ENCODE assay signal across 8 cellular contexts in genomic region chr13:27953671-27954405, GRCh38. TPM values are rescaled to one million over a fixed set of nuclear protein-coding genes. Genes with fewer than 3 reads are reported as not detected.
DNase-seq lines count a peak whose midpoint lies in the region; ATAC-seq and TF ChIP-seq lines count a peak whose summit lies in the region.

No MANE protein-coding gene starts in this region.

- intact Hi-C loops in thyroid gland (cut with DNase I) = no loop called here

- ATAC-seq in HG03520 (IDR thresholded peaks at IDR 0.05; ENCODE audit: unreplicated experiment) (peak; percentile 72), foreskin keratinocyte (peak; percentile 95)
- peak; percentile 96 for ATAC-seq in activated T-helper 17 cell treated with anti-CD3 and anti-CD28 coated beads, Interleukin-2, amount 50 U/mL, for 72 hours (replicated peaks)

- peak; percentile 73 for TF ChIP-seq CTCF in OCI-LY1 (IDR thresholded peaks at IDR 0.05; ENCODE audit: low read length)
- TF ChIP-seq CTCF in foreskin keratinocyte (conservative IDR thresholded peaks at IDR 0.05) = peak; percentile 89
- TF ChIP-seq CTCF in neutrophil (IDR thresholded peaks at IDR 0.05) = no peak
- TF ChIP-seq CTCF in thyroid gland (IDR thresholded peaks at IDR 0.05) = peak; percentile 30 to 88 (median 72)

- H4K20me1 ChIP-seq in OCI-LY1 (ENCODE audit: insufficient read depth, low read length) = no peaks in the 10 kb centered on the region

- peaks cover 7% of the 10 kb centered on the region for H3K4me1 ChIP-seq in OCI-LY1 (ENCODE audit: insufficient read depth, low read length, severe bottlenecking)
- H3K4me1 ChIP-seq in foreskin keratinocyte = no peaks in the 10 kb centered on the region
- peaks cover 9 to 16% of the 10 kb centered on the region in 2 experiments for H3K4me1 ChIP-seq in neutrophil (ENCODE audit: control insufficient read depth in 1 of 2, insufficient read depth in 1 of 2, low read depth in 1 of 2, low read length in 1 of 2)
- peaks cover 11 to 15% of the 10 kb centered on the region in 2 donors for H3K4me1 ChIP-seq in thyroid gland

- DNase-seq in CD1c-positive myeloid dendritic cell (ENCODE audit: extremely low spot score) = peak; percentile 84
- peak; percentile 65 for DNase-seq in GM19240 (ENCODE audit: insufficient read length, low spot score)
- DNase-seq in foreskin keratinocyte = peak; percentile 33 to 61
- DNase-seq in thyroid gland = peak; percentile 66 to 67

- no peaks in the 10 kb centered on the region for H3K9me3 ChIP-seq in OCI-LY1 (ENCODE audit: low read length)
- no peaks in the 10 kb centered on the region for H3K9me3 ChIP-seq in neutrophil
- no peaks in the 10 kb centered on the region for H3K9me3 ChIP-seq in thyroid gland

- peak overlapping the region; percentile 55 for H3K4me3 ChIP-seq in OCI-LY1 (ENCODE audit: low read depth, low read length, poor library complexity, severe bottlenecking)
- H3K4me3 ChIP-seq in neutrophil (ENCODE audit: low read depth in 1 of 2, low read length in 1 of 2) = peak overlapping the region; percentile 8 to 49
- peak overlapping the region in 1 of 3 donors; percentile 21 for H3K4me3 ChIP-seq in thyroid gland (replicated peaks in 1 of 3)

- no peak for TF ChIP-seq POLR2A in thyroid gland (IDR thresholded peaks at IDR 0.05)

- 0 out of 2 replicates have a peak overlapping the region, but pooled peaks have one; percentile 50 for H2AFZ ChIP-seq in OCI-LY1 (ENCODE audit: low read length)

- H3K9me3 Mint-ChIP-seq in activated T-helper 17 cell treated with anti-CD3 and anti-CD28 coated beads, Interleukin-2, amount 50 U/mL, for 72 hours = no peaks in the 10 kb centered on the region

- H3K36me3 Mint-ChIP-seq in activated T-helper 17 cell treated with anti-CD3 and anti-CD28 coated beads, Interleukin-2, amount 50 U/mL, for 72 hours (ENCODE audit: low read depth) = no peaks in the 10 kb centered on the region

- H3K79me2 ChIP-seq in OCI-LY1 (ENCODE audit: insufficient read depth, low read length) = no peaks in the 10 kb centered on the region

- peak overlapping the region; percentile 72 for H3K4me2 ChIP-seq in OCI-LY1 (ENCODE audit: low read length)

- WGBS in thyroid gland, 2 donors = 5 to 7% methylated on average over 20 to 35 of the region's 73 CpGs

- H3K27me3 Mint-ChIP-seq in activated T-helper 17 cell treated with anti-CD3 and anti-CD28 coated beads, Interleukin-2, amount 50 U/mL, for 72 hours = peaks cover 46% of the 10 kb centered on the region

- peak overlapping the region; percentile 49; the same call in 1 of the 2 replicates for H3K9ac ChIP-seq in OCI-LY1 (ENCODE audit: low read length)

- H3K27ac Mint-ChIP-seq in activated T-helper 17 cell treated with anti-CD3 and anti-CD28 coated beads, Interleukin-2, amount 50 U/mL, for 72 hours = no peak overlapping the region

- H3F3A ChIP-seq in OCI-LY1 (ENCODE audit: insufficient read depth, low read length) = no peaks in the 10 kb centered on the region

- no peaks in the 10 kb centered on the region for H3K9me2 ChIP-seq in OCI-LY1 (ENCODE audit: low read depth, low read length)

- no peaks in the 10 kb centered on the region for H3K27me3 ChIP-seq in OCI-LY1 (ENCODE audit: insufficient read depth, low read length)
- peaks cover 79% of the 10 kb centered on the region for H3K27me3 ChIP-seq in foreskin keratinocyte
- H3K27me3 ChIP-seq in neutrophil = peaks cover 100% of the 10 kb centered on the region
- peaks cover 35% of the 10 kb centered on the region for H3K27me3 ChIP-seq in thyroid gland

- H3K27ac ChIP-seq in OCI-LY1 (ENCODE audit: low read depth, low read length, poor library complexity, severe bottlenecking) (no peak overlapping the region), foreskin keratinocyte (no peak overlapping the region), neutrophil (no peak overlapping the region), thyroid gland (no peak overlapping the region)

- H3K4me3 Mint-ChIP-seq in activated T-helper 17 cell treated with anti-CD3 and anti-CD28 coated beads, Interleukin-2, amount 50 U/mL, for 72 hours = peak overlapping the region; percentile 72

- no peaks in the 10 kb centered on the region for H3K4me1 Mint-ChIP-seq in activated T-helper 17 cell treated with anti-CD3 and anti-CD28 coated beads, Interleukin-2, amount 50 U/mL, for 72 hours

- H3K36me3 ChIP-seq in OCI-LY1 (ENCODE audit: insufficient read depth, low read length) = no peaks in the 10 kb centered on the region
- H3K36me3 ChIP-seq in neutrophil = no peaks in the 10 kb centered on the region
- H3K36me3 ChIP-seq in thyroid gland = no peaks in the 10 kb centered on the region

RNA-seq across cellular contexts. Expression of gene CDX2, which starts 15.3 kb away (rescaled TPM):
- total RNA-seq in activated T-helper 17 cell treated with anti-CD3 and anti-CD28 coated beads, Interleukin-2, amount 50 U/mL, for 72 hours = not detected
- total RNA-seq in foreskin keratinocyte (not detected in 2 replicates), thyroid gland (not detected)
- polyA plus RNA-seq in foreskin keratinocyte = not detected in 2 replicates

RNA-seq across cellular contexts. Expression of gene PDX1, which starts 34.0 kb away (rescaled TPM):
- not detected for total RNA-seq in activated T-helper 17 cell treated with anti-CD3 and anti-CD28 coated beads, Interleukin-2, amount 50 U/mL, for 72 hours
- total RNA-seq in foreskin keratinocyte (not detected in 2 replicates), thyroid gland (not detected)
- polyA plus RNA-seq in foreskin keratinocyte = not detected in 2 replicates

RNA-seq across cellular contexts. Expression of gene URAD, which starts 34.7 kb away (rescaled TPM):
- total RNA-seq in activated T-helper 17 cell treated with anti-CD3 and anti-CD28 coated beads, Interleukin-2, amount 50 U/mL, for 72 hours = not detected
- not detected in 2 replicates for total RNA-seq in foreskin keratinocyte
- not detected in 2 replicates for polyA plus RNA-seq in foreskin keratinocyte
- not detected for total RNA-seq in thyroid gland
